Comparison of ENCODE assay signal across 1 cellular context in the genomic region with DNA sequence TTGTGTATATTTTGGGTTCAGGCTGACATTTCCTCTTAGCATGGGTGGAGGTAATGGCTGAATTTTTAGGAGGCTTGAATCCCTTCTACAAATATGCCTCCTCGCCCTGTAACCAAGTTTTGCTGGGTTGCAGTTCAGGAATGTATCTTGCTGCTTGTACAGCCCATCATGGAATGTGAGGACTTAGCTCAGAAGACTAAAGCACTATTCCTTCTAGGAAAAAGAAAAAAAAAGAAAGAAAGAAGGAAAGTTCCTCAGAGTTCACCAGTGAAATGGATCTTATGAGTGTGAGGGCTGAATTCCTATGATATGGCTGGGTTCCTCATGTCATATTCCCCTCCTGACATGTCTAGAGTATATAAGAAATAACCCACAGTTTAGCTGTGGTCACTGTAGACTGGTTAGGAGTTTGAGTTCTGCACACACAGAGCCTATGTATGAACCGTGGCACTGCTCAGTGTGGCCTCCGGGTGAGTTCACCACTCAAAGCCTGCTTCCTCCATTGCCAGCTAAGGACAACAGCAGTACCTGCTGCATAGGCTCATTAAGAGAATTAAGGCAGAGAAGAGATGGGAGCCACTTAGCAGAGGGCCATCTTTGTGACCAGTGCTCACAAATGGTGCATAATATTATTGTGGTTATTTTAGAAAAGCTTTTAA.
TF ChIP-seq lines count a peak whose summit lies in the region.

No MANE protein-coding gene starts in this region.

TF ChIP-seq in HepG2, 621 proteins besides CTCF, POLR2A, EP300 and RAD21:
- TF ChIP-seq ZNF30 (CRISPR knock-in tag; IDR thresholded peaks at IDR 0.05) (no peak), RFXAP (CRISPR knock-in tag; IDR thresholded peaks at IDR 0.05; ENCODE audit: borderline replicate concordance) (no peak), MTA1 (CRISPR knock-in tag; IDR thresholded peaks at IDR 0.05; ENCODE audit: borderline replicate concordance) (no peak), ZBTB3 (CRISPR knock-in tag; IDR thresholded peaks at IDR 0.05; ENCODE audit: borderline replicate concordance, low read depth) (no peak)
- TF ChIP-seq, protein P1, sequence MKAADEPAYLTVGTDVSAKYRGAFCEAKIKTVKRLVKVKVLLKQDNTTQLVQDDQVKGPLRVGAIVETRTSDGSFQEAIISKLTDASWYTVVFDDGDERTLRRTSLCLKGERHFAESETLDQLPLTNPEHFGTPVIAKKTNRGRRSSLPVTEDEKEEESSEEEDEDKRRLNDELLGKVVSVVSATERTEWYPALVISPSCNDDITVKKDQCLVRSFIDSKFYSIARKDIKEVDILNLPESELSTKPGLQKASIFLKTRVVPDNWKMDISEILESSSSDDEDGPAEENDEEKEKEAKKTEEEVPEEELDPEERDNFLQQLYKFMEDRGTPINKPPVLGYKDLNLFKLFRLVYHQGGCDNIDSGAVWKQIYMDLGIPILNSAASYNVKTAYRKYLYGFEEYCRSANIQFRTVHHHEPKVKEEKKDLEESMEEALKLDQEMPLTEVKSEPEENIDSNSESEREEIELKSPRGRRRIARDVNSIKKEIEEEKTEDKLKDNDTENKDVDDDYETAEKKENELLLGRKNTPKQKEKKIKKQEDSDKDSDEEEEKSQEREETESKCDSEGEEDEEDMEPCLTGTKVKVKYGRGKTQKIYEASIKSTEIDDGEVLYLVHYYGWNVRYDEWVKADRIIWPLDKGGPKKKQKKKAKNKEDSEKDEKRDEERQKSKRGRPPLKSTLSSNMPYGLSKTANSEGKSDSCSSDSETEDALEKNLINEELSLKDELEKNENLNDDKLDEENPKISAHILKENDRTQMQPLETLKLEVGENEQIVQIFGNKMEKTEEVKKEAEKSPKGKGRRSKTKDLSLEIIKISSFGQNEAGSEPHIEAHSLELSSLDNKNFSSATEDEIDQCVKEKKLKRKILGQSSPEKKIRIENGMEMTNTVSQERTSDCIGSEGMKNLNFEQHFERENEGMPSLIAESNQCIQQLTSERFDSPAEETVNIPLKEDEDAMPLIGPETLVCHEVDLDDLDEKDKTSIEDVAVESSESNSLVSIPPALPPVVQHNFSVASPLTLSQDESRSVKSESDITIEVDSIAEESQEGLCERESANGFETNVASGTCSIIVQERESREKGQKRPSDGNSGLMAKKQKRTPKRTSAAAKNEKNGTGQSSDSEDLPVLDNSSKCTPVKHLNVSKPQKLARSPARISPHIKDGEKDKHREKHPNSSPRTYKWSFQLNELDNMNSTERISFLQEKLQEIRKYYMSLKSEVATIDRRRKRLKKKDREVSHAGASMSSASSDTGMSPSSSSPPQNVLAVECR (CRISPR knock-in tag; IDR thresholded peaks at IDR 0.05; ENCODE audit: borderline replicate concordance): no peak
